ENCODE assay signal across 26 cellular contexts in genomic region chr2:96495983-96496382, GRCh38. TPM values are rescaled to one million over a fixed set of nuclear protein-coding genes. Genes with fewer than 3 reads are reported as not detected.
A peak's percentile ranks its signal among the peaks of the same experiment; 100 is the strongest.
DNase-seq lines count a peak whose midpoint lies in the region; ATAC-seq and TF ChIP-seq lines count a peak whose summit lies in the region.
"Had no signal": no experiment of that assay in that cellular context is flagged by ENCODE, and none has a peak within 500 bp of the region (broad histone marks: within the 10 kb centered on the region; RNA-seq: fewer than 3 reads in every experiment).

No MANE protein-coding gene starts in this region.

- POLR2A ChIA-PET in activated CD8-positive, alpha-beta T cell treated with anti-CD3 and anti-CD28 coated beads, Interleukin-2, amount 10 ng/mL, durations not matched to agents 7 days and 5 days (lab: Charles Lee), result interaction anchor here (0.6 kb wide), 1 partner anchor 35 kb away, joined by 3 read pairs; no protein-coding TSS in a partner anchor

- H3K4me1 Mint-ChIP-seq in activated CD8-positive, alpha-beta T cell treated with anti-CD3 and anti-CD28 coated beads, Interleukin-2, amount 10 ng/mL, durations not matched to agents 7 days and 5 days (ENCODE audit: low read depth), result peaks cover 19% of the 10 kb centered on the region
- H3K4me1 Mint-ChIP-seq in type B pancreatic cell (ENCODE audit: unreplicated experiment), result no peaks in the 10 kb centered on the region

- ATAC-seq in heart right ventricle (peak in 5 of 8 donors; percentile 17 to 54 (median 34)), left ventricle myocardium superior (no peak), HG02973 (IDR thresholded peaks at IDR 0.05; ENCODE audit: unreplicated experiment) (no peak)
- no peak for ATAC-seq in activated CD8-positive, alpha-beta T cell treated with anti-CD3 and anti-CD28 coated beads, Interleukin-2, amount 10 ng/mL, durations not matched to agents 7 days and 5 days
- ATAC-seq: CD8-positive, alpha-beta T cell; GM12878 had no signal

- H3K27me3 ChIP-seq in heart right ventricle, result peaks cover 0 to 17% (median 12%) of the 10 kb centered on the region in 7 donors
- H3K27me3 ChIP-seq: BLaER1 treated with 17β-estradiol and CSF1 and Interleukin-3, amounts not matched to agents 10 nM and 100 nM had no signal

- no peak for DNase-seq in heart right ventricle
- DNase-seq in left ventricle myocardium superior, result no peak
- DNase-seq in activated CD8-positive, alpha-beta T cell treated with anti-CD3 and anti-CD28 coated beads, Interleukin-2, amount 10 ng/mL, durations not matched to agents 7 days and 5 days, result no peak
- DNase-seq in fibroblast of pulmonary artery (ENCODE audit: low read depth), result peak; percentile 26
- no peak for DNase-seq in type B pancreatic cell (ENCODE audit: extremely low spot score, unreplicated experiment)
- DNase-seq in hepatic stellate cell (ENCODE audit: low spot score), result no peak
- DNase-seq in anterior cingulate cortex (lab: John Stamatoyannopoulos, UW), result no peak
- DNase-seq: CD8-positive, alpha-beta T cell; DMS53; EL; Karpas-422; NCI-H1048; NCI-H1436; NCI-H1930; NCI-H2171; NCI-H446 treated with DMSO at 0.1 percent for 48 hours; NCI-H748 treated with DMSO at 0.1 percent for 48 hours; NK-92 treated with Interleukin-12 subunit alpha and Interleukin-12 subunit beta, amount 100 ng/mL, for 24 hours; SHP77 treated with DMSO at 0.1 percent for 48 hours; SK-N-SH had no signal

- peaks cover 14% of the 10 kb centered on the region for H3K36me3 Mint-ChIP-seq in activated CD8-positive, alpha-beta T cell treated with anti-CD3 and anti-CD28 coated beads, Interleukin-2, amount 10 ng/mL, durations not matched to agents 7 days and 5 days (ENCODE audit: low read depth)
- no peaks in the 10 kb centered on the region for H3K36me3 Mint-ChIP-seq in type B pancreatic cell

- peaks cover 0 to 26% (median 2%) of the 10 kb centered on the region in 11 donors for H3K9me3 ChIP-seq in heart right ventricle
- H3K9me3 ChIP-seq: SK-N-SH had no signal

- intact Hi-C loops in heart right ventricle (cut with DNase I) (no loop called here), left ventricle myocardium superior (cut with micrococcal nuclease) (no loop called here)

- peaks cover 19% of the 10 kb centered on the region for H3K9me3 Mint-ChIP-seq in activated CD8-positive, alpha-beta T cell treated with anti-CD3 and anti-CD28 coated beads, Interleukin-2, amount 10 ng/mL, durations not matched to agents 7 days and 5 days (ENCODE audit: insufficient read depth)
- H3K9me3 Mint-ChIP-seq in type B pancreatic cell, result no peaks in the 10 kb centered on the region

- no peaks in the 10 kb centered on the region for H3K4me1 ChIP-seq in heart right ventricle

- H3K4me3 ChIP-seq in heart right ventricle (no peak overlapping the region), fibroblast of pulmonary artery (replicated peaks; ENCODE audit: low read depth, low read length) (no peak overlapping the region)
- H3K4me3 ChIP-seq: BLaER1 treated with 17β-estradiol and CSF1 and Interleukin-3, amounts not matched to agents 10 nM and 100 nM; GM12878 had no signal

- peak overlapping the region in 4 of 10 donors; percentile 26 to 52 (median 36) for H3K27ac ChIP-seq in heart right ventricle
- H3K27ac ChIP-seq: BLaER1 treated with 17β-estradiol and CSF1 and Interleukin-3, amounts not matched to agents 10 nM and 100 nM had no signal

- H3K27me3 Mint-ChIP-seq in activated CD8-positive, alpha-beta T cell treated with anti-CD3 and anti-CD28 coated beads, Interleukin-2, amount 10 ng/mL, durations not matched to agents 7 days and 5 days (ENCODE audit: low read depth), result no peaks in the 10 kb centered on the region
- H3K27me3 Mint-ChIP-seq in type B pancreatic cell, result peaks cover 13% of the 10 kb centered on the region

- peak overlapping the region; percentile 10 for H3K27ac Mint-ChIP-seq in activated CD8-positive, alpha-beta T cell treated with anti-CD3 and anti-CD28 coated beads, Interleukin-2, amount 10 ng/mL, durations not matched to agents 7 days and 5 days
- H3K27ac Mint-ChIP-seq in type B pancreatic cell, result peak overlapping the region; percentile 14
- H3K27ac Mint-ChIP-seq: CD8-positive, alpha-beta T cell; IgD-negative memory B cell had no signal

- no peak overlapping the region for H3K4me3 Mint-ChIP-seq in activated CD8-positive, alpha-beta T cell treated with anti-CD3 and anti-CD28 coated beads, Interleukin-2, amount 10 ng/mL, durations not matched to agents 7 days and 5 days
- no peak overlapping the region for H3K4me3 Mint-ChIP-seq in type B pancreatic cell
- H3K4me3 Mint-ChIP-seq: CD8-positive, alpha-beta T cell had no signal

- CTCF ChIA-PET in activated CD8-positive, alpha-beta T cell treated with anti-CD3 and anti-CD28 coated beads, Interleukin-2, amount 10 ng/mL, durations not matched to agents 7 days and 5 days (lab: Charles Lee), result interaction anchor here (1.0 to 2.5 kb wide), 5 partner anchors 12 to 88 kb away, joined by 3 to 13 read pairs (median 3); no protein-coding TSS in a partner anchor

- 47 to 51% methylated on average over 6 of the region's 6 CpGs for WGBS in heart right ventricle, 2 donors

- TF ChIP-seq CTCF in heart right ventricle (IDR thresholded peaks at IDR 0.05) (no peak), fibroblast of pulmonary artery (IDR thresholded peaks at IDR 0.05; ENCODE audit: low read length, missing control alignments) (no peak), type B pancreatic cell (conservative IDR thresholded peaks at IDR 0.05) (no peak)

- no peaks in the 10 kb centered on the region for H3K36me3 ChIP-seq in heart right ventricle
- H3K36me3 ChIP-seq: BLaER1 treated with 17β-estradiol and CSF1 and Interleukin-3, amounts not matched to agents 10 nM and 100 nM had no signal

RNA-seq across cellular contexts. Expression of gene NEURL3, which starts 9.2 kb away (rescaled TPM):
- total RNA-seq in heart right ventricle (under 1 TPM in 2 of 10 donors, not detected in 8; 0.37 to 0.67 TPM), left ventricle myocardium superior (not detected), type B pancreatic cell (ENCODE audit: low replicate concordance) (1.1 and 2.5 TPM in 2 replicates)
- under 1 TPM; 0.06 to 0.22 TPM for polyA plus RNA-seq in heart right ventricle
- not detected for total RNA-seq in activated CD8-positive, alpha-beta T cell treated with anti-CD3 and anti-CD28 coated beads, Interleukin-2, amount 10 ng/mL, durations not matched to agents 7 days and 5 days
- total RNA-seq: CD8-positive, alpha-beta T cell; MCF 10A; OCI-LY7 had no signal
- polyA plus RNA-seq: IgD-negative memory B cell had no signal

RNA-seq across cellular contexts. Expression of gene ARID5A, which starts 40.6 kb away (rescaled TPM):
- total RNA-seq in heart right ventricle (100 to 1,000 TPM in 1 of 10 donors, 10 to 100 TPM in 9; 12.0 to 121 (median 43.5) TPM), left ventricle myocardium superior (6.9 TPM), type B pancreatic cell (ENCODE audit: low replicate concordance) (5.1 and 11.9 TPM in 2 replicates)
- polyA plus RNA-seq in heart right ventricle, result 10 to 100 TPM; 35.0 to 42.9 TPM
- 10 to 100 TPM; 37.7 to 40.1 TPM for total RNA-seq in activated CD8-positive, alpha-beta T cell treated with anti-CD3 and anti-CD28 coated beads, Interleukin-2, amount 10 ng/mL, durations not matched to agents 7 days and 5 days

Comparison
In these comparisons a context has a peak if more than half of its experiments do, and no peak if none do; other contexts are left out.
1. ATAC-seq: peak in heart right ventricle (5 of 8); none in left ventricle myocardium superior (single experiment), activated CD8-positive, alpha-beta T cell treated with anti-CD3 and anti-CD28 coated beads, Interleukin-2, amount 10 ng/mL, durations not matched to agents 7 days and 5 days (single experiment) and HG02973 (single experiment).